In genomic region chr1:2624735-2625300, GRCh38 we compare ENCODE assay signal across 16 cellular contexts. TPM values are rescaled to one million over a fixed set of nuclear protein-coding genes. Genes with fewer than 3 reads are reported as not detected.
A peak's percentile ranks its signal among the peaks of the same experiment; 100 is the strongest.
DNase-seq lines count a peak whose midpoint lies in the region; ATAC-seq lines count a peak whose summit lies in the region.
"Had no signal": no experiment of that assay in that cellular context is flagged by ENCODE, and none has a peak within 500 bp of the region (broad histone marks: within the 10 kb centered on the region; RNA-seq: fewer than 3 reads in every experiment).

No MANE protein-coding gene starts in this region.

- H3K27me3 Mint-ChIP-seq in activated T-helper 1 cell treated with anti-CD3 and anti-CD28 coated beads, Interleukin-12 subunit alpha, Interleukin-12 subunit beta, Interleukin-2, Interleukin-4 antibody, amounts not matched to agents 30 ng/mL and 10 ng/mL and 1 ng/mL, durations not matched to agents 14 hours and 24 hours and 36 hours (ENCODE audit: insufficient read depth), result peaks cover 25% of the 10 kb centered on the region

- intact Hi-C loops in left ventricle myocardium superior (cut with micrococcal nuclease) (no loop called here), left cardiac atrium (cut with DNase I) (no loop called here), posterior vena cava (cut with DNase I) (no loop called here)
- intact Hi-C loops in activated T-helper 1 cell treated with anti-CD3 and anti-CD28 coated beads, Interleukin-12 subunit alpha, Interleukin-12 subunit beta, Interleukin-2, Interleukin-4 antibody, amounts not matched to agents 30 ng/mL and 10 ng/mL and 1 ng/mL, durations not matched to agents 14 hours and 24 hours and 36 hours (cut with micrococcal nuclease), result no loop called here

- no peak overlapping the region for H3K4me3 Mint-ChIP-seq in activated T-helper 1 cell treated with anti-CD3 and anti-CD28 coated beads, Interleukin-12 subunit alpha, Interleukin-12 subunit beta, Interleukin-2, Interleukin-4 antibody, amounts not matched to agents 30 ng/mL and 10 ng/mL and 1 ng/mL, durations not matched to agents 14 hours and 24 hours and 36 hours
- H3K4me3 Mint-ChIP-seq: CD4-positive, alpha-beta T cell; GM23338 had no signal

- peak; percentile 15 for DNase-seq in left ventricle myocardium superior
- no peak for DNase-seq in left cardiac atrium
- no peak for DNase-seq in activated T-helper 1 cell treated with anti-CD3 and anti-CD28 coated beads, Interleukin-12 subunit alpha, Interleukin-12 subunit beta, Interleukin-2, Interleukin-4 antibody, amounts not matched to agents 30 ng/mL and 10 ng/mL and 1 ng/mL, durations not matched to agents 14 hours and 24 hours and 36 hours (ENCODE audit: low spot score)
- DNase-seq in posterior vena cava (ENCODE audit: low spot score), result peak; percentile 44
- DNase-seq in activated CD4-positive, alpha-beta T cell treated with anti-CD3 and anti-CD28 coated beads, Interleukin-2, amount 50 U/mL, for 4 hours, result no peak
- DNase-seq in DMS 273 (lab: John Stamatoyannopoulos, UW; ENCODE audit: unreplicated experiment), result no peak
- DNase-seq: AML-193, Caco-2, DMS153, DMS79, GDM1, HCEC 1CT had no signal

- H3K9me3 Mint-ChIP-seq in activated T-helper 1 cell treated with anti-CD3 and anti-CD28 coated beads, Interleukin-12 subunit alpha, Interleukin-12 subunit beta, Interleukin-2, Interleukin-4 antibody, amounts not matched to agents 30 ng/mL and 10 ng/mL and 1 ng/mL, durations not matched to agents 14 hours and 24 hours and 36 hours, result peaks cover 2% of the 10 kb centered on the region

- no peaks in the 10 kb centered on the region for H3K36me3 Mint-ChIP-seq in activated T-helper 1 cell treated with anti-CD3 and anti-CD28 coated beads, Interleukin-12 subunit alpha, Interleukin-12 subunit beta, Interleukin-2, Interleukin-4 antibody, amounts not matched to agents 30 ng/mL and 10 ng/mL and 1 ng/mL, durations not matched to agents 14 hours and 24 hours and 36 hours (ENCODE audit: low read depth)

- no peaks in the 10 kb centered on the region for H3K4me1 Mint-ChIP-seq in activated T-helper 1 cell treated with anti-CD3 and anti-CD28 coated beads, Interleukin-12 subunit alpha, Interleukin-12 subunit beta, Interleukin-2, Interleukin-4 antibody, amounts not matched to agents 30 ng/mL and 10 ng/mL and 1 ng/mL, durations not matched to agents 14 hours and 24 hours and 36 hours (ENCODE audit: low read depth)
- H3K4me1 Mint-ChIP-seq: GM23338 had no signal

- ATAC-seq in left ventricle myocardium superior, result no peak
- no peak for ATAC-seq in left cardiac atrium
- no peak for ATAC-seq in HG02970 (IDR thresholded peaks at IDR 0.05; ENCODE audit: low FRiP score, unreplicated experiment)
- ATAC-seq: GM23338 had no signal

- peak overlapping the region; percentile 27 for H3K27ac Mint-ChIP-seq in activated T-helper 1 cell treated with anti-CD3 and anti-CD28 coated beads, Interleukin-12 subunit alpha, Interleukin-12 subunit beta, Interleukin-2, Interleukin-4 antibody, amounts not matched to agents 30 ng/mL and 10 ng/mL and 1 ng/mL, durations not matched to agents 14 hours and 24 hours and 36 hours
- H3K27ac Mint-ChIP-seq: CD4-positive, alpha-beta T cell; GM23338 had no signal

RNA-seq across cellular contexts. Expression of gene MMEL1, which starts 8.0 kb away (rescaled TPM):
- total RNA-seq in left ventricle myocardium superior (not detected), left cardiac atrium (under 1 TPM; 0.47 to 0.68 TPM), posterior vena cava (1 to 10 TPM in 1 of 2 donors, under 1 TPM in 1; 0.57 to 1.8 TPM)
- total RNA-seq in activated T-helper 1 cell treated with anti-CD3 and anti-CD28 coated beads, Interleukin-12 subunit alpha, Interleukin-12 subunit beta, Interleukin-2, Interleukin-4 antibody, amounts not matched to agents 30 ng/mL and 10 ng/mL and 1 ng/mL, durations not matched to agents 14 hours and 24 hours and 36 hours, result 0.86 and 1.0 TPM in 2 replicates
- total RNA-seq: Caco-2, Daoy had no signal

RNA-seq across cellular contexts. Expression of gene PRXL2B, which starts 38.2 kb away (rescaled TPM):
- 11.2 TPM for total RNA-seq in left ventricle myocardium superior
- total RNA-seq in left cardiac atrium, result 10 to 100 TPM; 10.8 to 14.1 TPM
- total RNA-seq in activated T-helper 1 cell treated with anti-CD3 and anti-CD28 coated beads, Interleukin-12 subunit alpha, Interleukin-12 subunit beta, Interleukin-2, Interleukin-4 antibody, amounts not matched to agents 30 ng/mL and 10 ng/mL and 1 ng/mL, durations not matched to agents 14 hours and 24 hours and 36 hours, result 39.5 and 42.1 TPM in 2 replicates
- total RNA-seq in posterior vena cava, result 10 to 100 TPM; 11.4 to 12.2 TPM

Comparison
In these comparisons a context has a peak if more than half of its experiments do, and no peak if none do; other contexts are left out.
1. DNase-seq: peak in left ventricle myocardium superior (single experiment) and posterior vena cava (single experiment); none in left cardiac atrium (single experiment), activated T-helper 1 cell treated with anti-CD3 and anti-CD28 coated beads, Interleukin-12 subunit alpha, Interleukin-12 subunit beta, Interleukin-2, Interleukin-4 antibody, amounts not matched to agents 30 ng/mL and 10 ng/mL and 1 ng/mL, durations not matched to agents 14 hours and 24 hours and 36 hours (single experiment), activated CD4-positive, alpha-beta T cell treated with anti-CD3 and anti-CD28 coated beads, Interleukin-2, amount 50 U/mL, for 4 hours (0 of 2) and DMS 273 (single experiment).